25 cellular contexts compared by ENCODE assay signal in the genomic region with DNA sequence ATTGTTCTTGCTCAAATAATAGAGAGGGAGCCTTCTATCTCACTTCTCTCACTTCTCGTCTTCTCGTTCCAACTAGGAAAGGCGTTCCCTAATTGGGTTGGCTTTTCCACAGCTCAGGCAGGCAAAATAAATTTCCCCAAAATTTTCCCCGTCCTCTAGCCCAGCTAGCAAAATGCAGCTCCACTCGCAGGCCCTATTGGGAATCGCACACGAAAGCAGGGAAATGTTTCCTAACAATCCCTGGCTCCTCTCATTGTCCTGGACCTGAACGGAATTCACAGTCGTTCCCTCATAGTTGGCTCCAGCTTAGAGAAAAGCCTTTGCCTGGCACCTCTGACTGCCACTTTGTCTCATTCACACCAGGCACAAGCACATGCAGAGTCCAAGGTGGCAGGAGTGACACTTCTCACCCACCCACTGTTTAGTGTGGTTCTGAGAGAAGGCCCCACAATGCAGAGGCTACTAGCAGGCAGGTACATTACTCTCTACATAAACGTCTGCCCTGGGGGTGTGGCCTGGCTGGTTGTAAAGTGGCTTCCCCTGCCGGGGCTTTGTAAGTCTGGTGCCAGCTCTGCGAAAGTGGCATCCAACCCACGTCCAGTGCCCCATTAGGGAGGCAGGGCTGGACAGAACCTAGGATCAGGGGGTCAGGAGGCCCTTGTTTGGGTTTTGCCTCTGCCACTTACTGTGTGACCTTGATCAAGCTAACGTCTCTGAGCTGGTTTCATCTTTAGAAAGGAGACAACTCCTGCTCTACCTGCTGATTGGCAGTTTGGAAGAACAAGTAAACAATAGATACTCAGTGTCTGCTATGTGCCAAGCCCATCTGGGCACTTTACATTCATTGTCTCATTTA. TPM values are rescaled to one million over a fixed set of nuclear protein-coding genes. Genes with fewer than 3 reads are reported as not detected.
A peak's percentile ranks its signal among the peaks of the same experiment; 100 is the strongest.
DNase-seq lines count a peak whose midpoint lies in the region; ATAC-seq, FAIRE-seq and TF ChIP-seq lines count a peak whose summit lies in the region.
"Had no signal": no experiment of that assay in that cellular context is flagged by ENCODE, and none has a peak within 500 bp of the region (broad histone marks: within the 10 kb centered on the region; RNA-seq: fewer than 3 reads in every experiment).

No MANE protein-coding gene starts in this region.

- H4K5ac ChIP-seq in H1 (ENCODE audit: insufficient read length, low read depth, low read length) = no peak overlapping the region

- TF ChIP-seq EP300 in H1 (IDR thresholded peaks at IDR 0.05; ENCODE audit: borderline replicate concordance in 1 of 2, low read depth in 2 of 2, low read length in 2 of 2) = no peak

- ATAC-seq in left colon = peak; percentile 51
- ATAC-seq in GM21529 (IDR thresholded peaks at IDR 0.05; ENCODE audit: unreplicated experiment) = no peak
- ATAC-seq: HCT116 had no signal

- no peak overlapping the region for H3K4me3 ChIP-seq in H1 (ENCODE audit: extremely low read depth in 1 of 4, insufficient read depth in 2 of 4, low read depth in 3 of 4, low read length in 4 of 4)
- H3K4me3 ChIP-seq: SJCRH30 had no signal

- no peak overlapping the region for H2BK20ac ChIP-seq in H1 (ENCODE audit: low read length)

- H3K9me3 ChIP-seq in H1 (ENCODE audit: insufficient read depth in 2 of 2, low read depth in 1 of 2, low read length in 1 of 2) = no peaks in the 10 kb centered on the region; a peak in 1 of 4 replicates
- H3K9me3 ChIP-seq: SJCRH30 had no signal

- no peaks in the 10 kb centered on the region for H3K23me2 ChIP-seq in H1 (ENCODE audit: low read depth, low read length)

- POLR2A ChIA-PET in H1 (lab: Charles Lee; ENCODE audit: partially characterized antibody) = no interaction called here

- TF ChIP-seq RAD21 in H1 (IDR thresholded peaks at IDR 0.05 in 1 of 2, conservative IDR thresholded peaks at IDR 0.05 in 1 of 2; ENCODE audit: low read depth in 2 of 2, low read length in 2 of 2) = peak; percentile 43 to 59; a peak in 3 of 4 replicates

- H2BK5ac ChIP-seq in H1 (ENCODE audit: low read depth, low read length) = no peak overlapping the region

- intact Hi-C loops in left colon (cut with DNase I, micrococcal nuclease) = no loop called here

- H3K79me2 ChIP-seq in H1 (ENCODE audit: control insufficient read depth in 1 of 2, insufficient read depth in 2 of 2, low read length in 2 of 2) = no peaks in the 10 kb centered on the region

- H4K8ac ChIP-seq in H1 (ENCODE audit: extremely low read depth, insufficient read depth, low read length) = no peak overlapping the region

- 68% methylated on average over 14 of the region's 14 CpGs; no CpG with 5 or more reads in 1 of the 2 experiments for WGBS in H1 (ENCODE audit: extremely low coverage in 1 of 2, insufficient coverage in 1 of 2, insufficient read length in 1 of 2, insufficient replicate concordance in 2 of 2, low coverage in 1 of 2, low lambda C conversion rate in 2 of 2, missing lambda C conversion rate in 1 of 2), 2 experiments

- H3K23ac ChIP-seq in H1 (ENCODE audit: insufficient read length) = no peak overlapping the region

- no peak overlapping the region for H2AK5ac ChIP-seq in H1 (ENCODE audit: low read depth, low read length)

- peak; percentile 4 for DNase-seq in AG20443 (ENCODE audit: low spot score)
- DNase-seq in ELF-1 (ENCODE audit: low read depth, low spot score) = peak; percentile 15
- no peak for DNase-seq in H1 (ENCODE audit: low read depth in 1 of 2, low spot score in 2 of 2)
- no peak for DNase-seq in left colon
- DNase-seq in NCI-H146 treated with DMSO at 0.1 percent for 48 hours (lab: John Stamatoyannopoulos, UW; ENCODE audit: unreplicated experiment) = no peak
- no peak for DNase-seq in DMS79 treated with DMSO at 0.1 percent for 48 hours (lab: John Stamatoyannopoulos, UW)
- DNase-seq in RKO (ENCODE audit: low spot score) = no peak
- DNase-seq: ACHN, AML-193, DND-41, Karpas-422, NCI-H1048, NCI-H1436, NCI-H2029, NCI-H446 treated with DMSO at 0.1 percent for 48 hours, SJCRH30 had no signal

- peak overlapping the region in 1 of 2 experiments; percentile 9; a peak in 1 of 4 replicates for H3K4me2 ChIP-seq in H1 (ENCODE audit: insufficient read depth in 1 of 2, low read depth in 2 of 2, low read length in 2 of 2)

- H3K27me3 ChIP-seq in H1 (replicated peaks in 1 of 4; ENCODE audit: control insufficient read depth in 3 of 4, extremely low read depth in 1 of 4, insufficient read depth in 3 of 4, low read length in 3 of 4) = no peaks in the 10 kb centered on the region
- H3K27me3 ChIP-seq: SJCRH30 had no signal

- H3K9ac ChIP-seq in H1 (replicated peaks in 1 of 4; ENCODE audit: extremely low read depth in 1 of 4, low read depth in 3 of 4, low read length in 3 of 4) = 0 out of 7 replicates have a peak overlapping the region, but pooled peaks of 1 of the 4 experiments have one; percentile 19

- H2BK12ac ChIP-seq in H1 (ENCODE audit: low read depth, low read length) = no peak overlapping the region

- TF ChIP-seq CTCF in H1 (IDR thresholded peaks at IDR 0.05; ENCODE audit: control extremely low read depth in 1 of 3, insufficient read depth in 1 of 3, low read depth in 1 of 3, low read length in 3 of 3) = peak; percentile 41 to 60 (median 52)

- H2BK120ac ChIP-seq in H1 (replicated peaks; ENCODE audit: low read depth, low read length) = no peak overlapping the region

- peak; percentile 84 for FAIRE-seq in H1 (lab: Jason Lieb, UNC)
- FAIRE-seq: G401.6 had no signal

- no peaks in the 10 kb centered on the region for H3K79me1 ChIP-seq in H1 (ENCODE audit: low read depth, low read length)

- H3K36me3 ChIP-seq in H1 (ENCODE audit: control insufficient read depth in 2 of 4, insufficient read depth in 4 of 4, low read length in 3 of 4) = no peaks in the 10 kb centered on the region
- H3K36me3 ChIP-seq: SJCRH30 had no signal

- H3K4ac ChIP-seq in H1 (replicated peaks; ENCODE audit: insufficient read length, low read depth, low read length) = no peak overlapping the region

- no peak for TF ChIP-seq POLR2A in H1 (IDR thresholded peaks at IDR 0.05; ENCODE audit: control extremely low read depth in 1 of 2, low read depth in 2 of 2, low read length in 2 of 2)

- no peaks in the 10 kb centered on the region for H4K20me1 ChIP-seq in H1 (replicated peaks in 1 of 2; ENCODE audit: control insufficient read depth in 1 of 2, insufficient read depth in 2 of 2, low read length in 2 of 2)

- CTCF ChIA-PET in H1 (lab: Charles Lee; ENCODE audit: partially characterized antibody) = interaction anchor here (0.8 to 1.7 kb wide), 12 partner anchors 10 to 337 kb away, joined by 3 to 5 read pairs (median 3); no protein-coding TSS in a partner anchor

- H3K14ac ChIP-seq in H1 (ENCODE audit: insufficient read length) = no peak overlapping the region

- peak overlapping the region; percentile 53; the same call in 1 of the 2 replicates for H3K27ac ChIP-seq in H1 (ENCODE audit: low read depth, low read length)
- H3K27ac ChIP-seq: C4-2B, HL-60, RWPE1, SJCRH30 had no signal

- H4K91ac ChIP-seq in H1 (replicated peaks; ENCODE audit: insufficient read length, low read length) = no peak overlapping the region

- no peak overlapping the region for H3K56ac ChIP-seq in H1 (replicated peaks; ENCODE audit: insufficient read length, low read depth, low read length)

- H2AFZ ChIP-seq in H1 (ENCODE audit: low read length) = no peak overlapping the region

- peaks cover 0 to 7% (median 2%) of the 10 kb centered on the region in 4 experiments; a peak in 3 of 7 replicates for H3K4me1 ChIP-seq in H1 (replicated peaks in 1 of 4; ENCODE audit: control insufficient read depth in 3 of 4, insufficient read depth in 4 of 4, low read length in 3 of 4)
- H3K4me1 ChIP-seq: SJCRH30 had no signal

- H2BK15ac ChIP-seq in H1 (ENCODE audit: low read length) = no peak overlapping the region

- no peak overlapping the region for H3K18ac ChIP-seq in H1 (ENCODE audit: extremely low read depth, low read length)

TF ChIP-seq in H1, 55 proteins besides CTCF, POLR2A, EP300 and RAD21:
- TF ChIP-seq SUZ12 (IDR thresholded peaks at IDR 0.05; ENCODE audit: low read length) = no peak

RNA-seq across cellular contexts. Expression of gene SERPINA10, which starts 4.2 kb away (rescaled TPM):
- total RNA-seq in H1 (2021; fragmentation: NEBNext Ultra II Directional; extraction: Animal tissue kit (Norgen Biotek cat#: 25700)) = not detected in 2 replicates
- polyA plus RNA-seq in H1 (2011; rRNA removed) = not detected in 2 replicates
- not detected for polyA plus RNA-seq in H1 (2011; cell fraction: cytosol; rRNA removed)
- not detected for polyA plus RNA-seq in H1 (2011; cell fraction: nucleus; rRNA removed)
- 0.15 to 0.47 TPM (median 0.27 TPM) in 4 replicates for polyA plus RNA-seq in H1 (2012, experiment 1 of 2)
- not detected for polyA plus RNA-seq in H1 (2012, experiment 2 of 2)
- not detected for polyA plus RNA-seq in H1 (2013, experiment 1 of 2)
- not detected for polyA plus RNA-seq in H1 (2013, experiment 2 of 2)
- not detected in 2 replicates for polyA minus RNA-seq in H1 (2011; rRNA and poly(A)+ RNA removed)
- not detected for polyA minus RNA-seq in H1 (2011; cell fraction: cytosol; rRNA and poly(A)+ RNA removed)
- polyA minus RNA-seq in H1 (2011; cell fraction: nucleus; rRNA and poly(A)+ RNA removed) = not detected
- under 1 TPM; 0.18 to 0.31 TPM for total RNA-seq in left colon
- total RNA-seq: HT1080, MCF 10A, SJCRH30 had no signal
- polyA plus RNA-seq: IgD-negative memory B cell had no signal

RNA-seq across cellular contexts. Expression of gene SERPINA6, which starts 34.3 kb away (rescaled TPM):
- total RNA-seq in H1 (2021; fragmentation: NEBNext Ultra II Directional; extraction: Animal tissue kit (Norgen Biotek cat#: 25700)) = not detected in 2 replicates
- not detected in 2 replicates for polyA plus RNA-seq in H1 (2011; rRNA removed)
- not detected for polyA plus RNA-seq in H1 (2011; cell fraction: cytosol; rRNA removed)
- polyA plus RNA-seq in H1 (2011; cell fraction: nucleus; rRNA removed) = not detected
- polyA plus RNA-seq in H1 (2012, experiment 1 of 2) = not detected in 4 replicates
- not detected for polyA plus RNA-seq in H1 (2012, experiment 2 of 2)
- polyA plus RNA-seq in H1 (2013, experiment 1 of 2) = not detected
- not detected for polyA plus RNA-seq in H1 (2013, experiment 2 of 2)
- polyA minus RNA-seq in H1 (2011; rRNA and poly(A)+ RNA removed) = not detected in 2 replicates
- polyA minus RNA-seq in H1 (2011; cell fraction: cytosol; rRNA and poly(A)+ RNA removed) = not detected
- not detected for polyA minus RNA-seq in H1 (2011; cell fraction: nucleus; rRNA and poly(A)+ RNA removed)
- total RNA-seq in left colon = 1 to 10 TPM; 1.6 to 1.7 TPM
- total RNA-seq: MCF 10A, SJCRH30 had no signal
- polyA plus RNA-seq: IgD-negative memory B cell had no signal

Comparison
In these comparisons a context has a peak if more than half of its experiments do, and no peak if none do; other contexts are left out.
1. DNase-seq: peak in AG20443 (single experiment) and ELF-1 (single experiment); none in H1 (0 of 2), left colon (0 of 2), NCI-H146 treated with DMSO at 0.1 percent for 48 hours (single experiment), DMS79 treated with DMSO at 0.1 percent for 48 hours (single experiment) and RKO (single experiment).